Comparison of ENCODE assay signal across 21 cellular contexts in the genomic region with DNA sequence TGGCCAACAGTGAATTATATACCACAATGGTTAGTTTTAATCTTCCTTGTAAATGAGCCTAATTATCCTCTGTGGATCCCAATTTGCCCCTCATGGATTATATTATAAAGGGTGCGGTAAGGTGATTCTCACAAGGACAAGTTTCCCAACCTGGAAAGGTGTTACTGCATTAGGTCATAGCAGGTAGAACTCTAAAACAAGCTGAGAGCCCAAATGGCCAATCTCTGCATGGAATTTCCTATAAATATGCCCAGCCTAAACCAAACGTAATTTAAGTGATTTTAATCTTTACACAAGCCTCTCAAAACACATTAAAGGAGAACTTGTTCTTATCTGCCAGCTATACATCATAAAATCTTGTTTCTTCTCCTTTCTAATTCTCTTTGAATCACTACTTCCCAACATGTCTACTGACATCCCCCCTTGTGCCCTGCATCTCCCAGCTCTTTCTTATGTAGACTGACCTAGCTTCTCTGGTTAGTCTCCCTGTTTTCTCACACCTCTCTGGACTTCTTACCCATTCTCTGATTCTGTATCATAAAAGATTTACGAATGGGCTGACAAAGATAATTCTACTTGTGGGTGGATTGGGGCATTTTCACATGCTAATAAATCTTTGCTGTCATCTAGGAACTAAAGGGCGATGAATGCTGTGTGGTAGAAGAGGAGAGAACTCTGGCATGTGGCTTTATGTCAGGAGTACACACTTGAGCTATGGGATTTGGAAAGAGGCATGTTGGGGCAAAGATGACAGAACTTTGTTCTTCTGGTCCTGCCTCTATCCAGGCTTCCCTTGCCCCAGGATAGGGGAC.
A peak's percentile ranks its signal among the peaks of the same experiment; 100 is the strongest.
DNase-seq lines count a peak whose midpoint lies in the region; ATAC-seq and TF ChIP-seq lines count a peak whose summit lies in the region.
"Had no signal": no experiment of that assay in that cellular context is flagged by ENCODE, and none has a peak within 500 bp of the region (broad histone marks: within the 10 kb centered on the region; RNA-seq: fewer than 3 reads in every experiment).

No MANE protein-coding gene starts in this region.

- H3K4me1 ChIP-seq in GM23338 (ENCODE audit: insufficient read depth) (peaks cover 16% of the 10 kb centered on the region), esophagus muscularis mucosa (peaks cover 30 to 44% (median 38%) of the 10 kb centered on the region in 4 donors), mucosa of descending colon (ENCODE audit: low read depth) (no peaks in the 10 kb centered on the region), GM23248 (ENCODE audit: insufficient read depth) (peaks cover 39% of the 10 kb centered on the region)

- in situ Hi-C loops in GM23248 (cut with MboI) = no loop called here

- 70% methylated on average over 4 of the region's 4 CpGs for WGBS in esophagus muscularis mucosa
- WGBS in GM23248 (ENCODE audit: low coverage in 1 of 2, low lambda C conversion rate in 2 of 2, missing lambda C conversion rate in 2 of 2), 2 experiments = 78 to 91% methylated on average over 4 of the region's 4 CpGs

- TF ChIP-seq POLR2A in esophagus muscularis mucosa (IDR thresholded peaks at IDR 0.05; ENCODE audit: low read depth) = no peak

- no peak overlapping the region for H3K4me3 Mint-ChIP-seq in GM23338
- H3K4me3 Mint-ChIP-seq: CD4-positive, CD25-positive, alpha-beta regulatory T cell; H9 had no signal

- H3K27me3 ChIP-seq in GM23338 (ENCODE audit: insufficient read depth) (no peaks in the 10 kb centered on the region), esophagus muscularis mucosa (no peaks in the 10 kb centered on the region), GM23248 (replicated peaks; ENCODE audit: insufficient read depth) (no peaks in the 10 kb centered on the region)
- H3K27me3 ChIP-seq: BE2C had no signal

- H3K4me1 Mint-ChIP-seq in GM23338 = peaks cover 22% of the 10 kb centered on the region
- H3K4me1 Mint-ChIP-seq: CD4-positive, CD25-positive, alpha-beta regulatory T cell had no signal

- peaks cover 13% of the 10 kb centered on the region for H3K9me3 Mint-ChIP-seq in GM23338

- no peaks in the 10 kb centered on the region for H4K20me1 ChIP-seq in GM23338 (replicated peaks; ENCODE audit: insufficient read depth)
- H4K20me1 ChIP-seq in GM23248 (ENCODE audit: insufficient read depth) = no peaks in the 10 kb centered on the region

- H3F3A ChIP-seq in GM23338 (replicated peaks; ENCODE audit: low read depth) (no peaks in the 10 kb centered on the region), GM23248 (ENCODE audit: insufficient read depth) (peaks cover 33% of the 10 kb centered on the region)

- intact Hi-C loops in esophagus muscularis mucosa (cut with DNase I) (loop anchor here (5.0 kb wide), 1 partner anchor 480 kb away; no protein-coding TSS in a partner anchor), mucosa of descending colon (cut with DNase I, micrococcal nuclease) (no loop called here)

- H3K4me3 ChIP-seq in GM23338 (no peak overlapping the region), esophagus muscularis mucosa (no peak overlapping the region), mucosa of descending colon (no peak overlapping the region), GM23248 (no peak overlapping the region)

- H3K4me2 ChIP-seq in GM23338 (no peak overlapping the region), GM23248 (ENCODE audit: unreplicated experiment) (no peak overlapping the region)

- H3K9me3 ChIP-seq in esophagus muscularis mucosa (no peaks in the 10 kb centered on the region), mucosa of descending colon (peaks cover 2% of the 10 kb centered on the region), GM23248 (ENCODE audit: low read depth) (no peaks in the 10 kb centered on the region)
- H3K9me3 ChIP-seq: BE2C had no signal

- H3K27ac ChIP-seq in GM23338 (ENCODE audit: low read depth) (no peak overlapping the region), VCaP (peak overlapping the region; percentile 53), esophagus muscularis mucosa (replicated peaks in 1 of 4) (no peak overlapping the region), GM23248 (no peak overlapping the region)

- DNase-seq in GM23338 (ENCODE audit: low spot score) (no peak), esophagus muscularis mucosa (ENCODE audit: extremely low spot score) (peak; percentile 77), mucosa of descending colon (no peak), kidney glomerular epithelial cell (lab: John Stamatoyannopoulos, UW) (no peak), GM23248 (no peak), HuH-7 (ENCODE audit: low spot score) (no peak)
- DNase-seq: BE2C; CD4-positive, CD25-positive, alpha-beta regulatory T cell; COR-L47; DMS153; GDM1; H9; KG1; MV-4-11; NCI-H1417; NCI-H187; NCI-H2107; NCI-H510A; NCI-H82; SHP77 had no signal

- peaks cover 13% of the 10 kb centered on the region for H3K36me3 Mint-ChIP-seq in GM23338 (ENCODE audit: low read depth)
- H3K36me3 Mint-ChIP-seq: CD4-positive, CD25-positive, alpha-beta regulatory T cell had no signal

- no peak for ATAC-seq in GM23338
- ATAC-seq in mucosa of descending colon = peak; percentile 67

- H3K9ac ChIP-seq in GM23248 = no peak overlapping the region

- 0 out of 2 replicates have a peak overlapping the region, but pooled peaks have one; percentile 4 for H3K27ac Mint-ChIP-seq in GM23338
- H3K27ac Mint-ChIP-seq: CD4-positive, CD25-positive, alpha-beta regulatory T cell had no signal

- H3K79me2 ChIP-seq in GM23338 (replicated peaks; ENCODE audit: insufficient read depth) = no peaks in the 10 kb centered on the region
- H3K79me2 ChIP-seq in GM23248 (ENCODE audit: insufficient read depth) = no peaks in the 10 kb centered on the region

- TF ChIP-seq EP300 in esophagus muscularis mucosa (IDR thresholded peaks at IDR 0.05) = no peak

- no peak overlapping the region for H2AFZ ChIP-seq in GM23338
- no peak overlapping the region for H2AFZ ChIP-seq in GM23248

- peaks cover 4% of the 10 kb centered on the region; the same call in 1 of the 2 replicates for H3K9me2 ChIP-seq in GM23338 (ENCODE audit: insufficient read depth)
- no peaks in the 10 kb centered on the region for H3K9me2 ChIP-seq in GM23248 (ENCODE audit: insufficient read depth)

- no peaks in the 10 kb centered on the region for H3K36me3 ChIP-seq in GM23338 (ENCODE audit: insufficient read depth)
- H3K36me3 ChIP-seq in esophagus muscularis mucosa = no peaks in the 10 kb centered on the region
- H3K36me3 ChIP-seq in mucosa of descending colon (ENCODE audit: low read depth) = no peaks in the 10 kb centered on the region
- no peaks in the 10 kb centered on the region for H3K36me3 ChIP-seq in GM23248 (ENCODE audit: low read depth)
- H3K36me3 ChIP-seq: BE2C had no signal

- TF ChIP-seq CTCF in GM23338 (conservative IDR thresholded peaks at IDR 0.05; ENCODE audit: low read depth in 2 of 2) (no peak), VCaP (conservative IDR thresholded peaks at IDR 0.05) (no peak), esophagus muscularis mucosa (IDR thresholded peaks at IDR 0.05) (no peak), mucosa of descending colon (IDR thresholded peaks at IDR 0.05) (no peak)

- no peaks in the 10 kb centered on the region for H3K27me3 Mint-ChIP-seq in GM23338 (ENCODE audit: insufficient read depth, low read depth, poor library complexity)
- H3K27me3 Mint-ChIP-seq: CD4-positive, CD25-positive, alpha-beta regulatory T cell had no signal

TF ChIP-seq in GM23338, 12 proteins besides CTCF, POLR2A, EP300 and RAD21 (continues in another document):
- no peak for TF ChIP-seq POLR2AphosphoS5 (IDR thresholded peaks at IDR 0.05; ENCODE audit: low read depth)
